Comparison of ENCODE assay signal across 9 cellular contexts in the genomic region with DNA sequence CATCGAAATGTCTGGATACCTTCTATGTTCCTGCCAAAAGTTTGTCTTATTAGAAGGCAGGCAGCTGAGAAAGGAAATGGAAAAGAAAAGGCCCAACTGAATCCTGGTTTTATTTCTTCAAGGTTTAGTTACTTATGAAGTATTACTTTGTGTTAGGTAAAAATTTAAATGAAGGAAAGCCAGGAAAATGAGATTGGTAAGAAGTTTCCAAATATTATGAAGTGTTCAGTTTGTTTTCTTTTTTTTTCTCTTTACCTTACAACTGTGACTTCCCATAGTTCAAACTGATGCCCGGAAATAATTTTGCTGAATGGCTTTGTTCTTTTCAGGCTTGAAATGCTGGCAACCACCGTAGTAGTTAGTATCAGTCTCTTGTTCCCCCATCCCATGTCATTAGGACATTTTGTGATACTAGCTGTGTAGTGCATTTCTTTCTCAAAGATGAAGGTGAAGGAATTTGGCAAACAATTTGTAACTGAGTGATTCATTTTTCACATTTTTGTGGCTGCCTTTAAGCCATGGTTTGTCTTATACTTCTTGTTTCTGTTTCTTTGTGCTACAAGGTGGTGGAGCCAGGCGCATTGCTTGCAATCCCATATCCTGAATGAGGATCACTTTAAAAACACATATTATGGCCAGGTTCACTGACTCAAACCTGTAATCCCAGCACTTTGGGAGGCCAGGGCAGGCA. TPM values are rescaled to one million over a fixed set of nuclear protein-coding genes. Genes with fewer than 3 reads are reported as not detected.
DNase-seq lines count a peak whose midpoint lies in the region; ATAC-seq, FAIRE-seq and TF ChIP-seq lines count a peak whose summit lies in the region.
"Had no signal": no experiment of that assay in that cellular context is flagged by ENCODE, and none has a peak within 500 bp of the region (broad histone marks: within the 10 kb centered on the region; RNA-seq: fewer than 3 reads in every experiment).

No MANE protein-coding gene starts in this region.

- H3K4me1 Mint-ChIP-seq in astrocyte (ENCODE audit: low read depth, unreplicated experiment) (peaks cover 18% of the 10 kb centered on the region), progenitor cell of endocrine pancreas (ENCODE audit: low read depth) (peaks cover 46% of the 10 kb centered on the region)

- H3K4me3 ChIP-seq in ACC112 (ENCODE audit: low read depth, low read length) (peak overlapping the region; percentile 43; the same call in 1 of the 2 replicates), astrocyte (ENCODE audit: insufficient read depth, low read depth, low read length) (no peak overlapping the region)

- H3K27me3 Mint-ChIP-seq in astrocyte (ENCODE audit: low read depth, unreplicated experiment), result no peaks in the 10 kb centered on the region
- H3K27me3 Mint-ChIP-seq in progenitor cell of endocrine pancreas, result no peaks in the 10 kb centered on the region

- ATAC-seq in GM19351 (IDR thresholded peaks at IDR 0.05; ENCODE audit: unreplicated experiment) (peak; percentile 63), HG03342 (IDR thresholded peaks at IDR 0.05; ENCODE audit: unreplicated experiment) (peak; percentile 79)

- H3K4me1 ChIP-seq in ACC112 (ENCODE audit: control insufficient read depth, insufficient read depth, low read length, unreplicated experiment) (peaks cover 32% of the 10 kb centered on the region), astrocyte (ENCODE audit: insufficient read depth, low read length) (peaks cover 6% of the 10 kb centered on the region)

- no peaks in the 10 kb centered on the region for H4K20me1 ChIP-seq in astrocyte (ENCODE audit: insufficient read depth, low read length)

- H3K27ac ChIP-seq in ACC112 (ENCODE audit: low read depth, low read length) (peak overlapping the region; percentile 75), astrocyte (ENCODE audit: low read depth, low read length) (peak overlapping the region; percentile 48)

- H3K27ac Mint-ChIP-seq in astrocyte (ENCODE audit: unreplicated experiment), result peak overlapping the region; percentile 36
- peak overlapping the region; percentile 64 for H3K27ac Mint-ChIP-seq in progenitor cell of endocrine pancreas

- TF ChIP-seq CTCF in astrocyte (IDR thresholded peaks at IDR 0.05; ENCODE audit: insufficient read depth, low read depth, low read length) (no peak), progenitor cell of endocrine pancreas (IDR thresholded peaks at IDR 0.05; ENCODE audit: unreplicated experiment) (no peak)

- H3K9me3 Mint-ChIP-seq in astrocyte (ENCODE audit: unreplicated experiment), result no peaks in the 10 kb centered on the region
- H3K9me3 Mint-ChIP-seq in progenitor cell of endocrine pancreas (ENCODE audit: low read depth), result no peaks in the 10 kb centered on the region

- FAIRE-seq in astrocyte (lab: Jason Lieb, UNC), result peak; percentile 87

- no peak overlapping the region for H3K4me3 Mint-ChIP-seq in astrocyte (ENCODE audit: unreplicated experiment)
- H3K4me3 Mint-ChIP-seq in progenitor cell of endocrine pancreas (ENCODE audit: low read depth), result no peak overlapping the region

- H3K27me3 ChIP-seq in ACC112 (ENCODE audit: insufficient read depth, low read length), result no peaks in the 10 kb centered on the region
- H3K27me3 ChIP-seq in astrocyte (ENCODE audit: insufficient read depth, low read length), result no peaks in the 10 kb centered on the region

- peaks cover 29% of the 10 kb centered on the region for H3K79me2 ChIP-seq in ACC112 (ENCODE audit: control insufficient read depth, insufficient read depth, low read length, unreplicated experiment)
- H3K79me2 ChIP-seq in astrocyte (ENCODE audit: insufficient read depth, low read length), result peaks cover 16% of the 10 kb centered on the region

- H3K36me3 Mint-ChIP-seq in astrocyte (ENCODE audit: low read depth, unreplicated experiment) (no peaks in the 10 kb centered on the region), progenitor cell of endocrine pancreas (ENCODE audit: insufficient read depth) (peaks cover 8% of the 10 kb centered on the region)

- peak overlapping the region; percentile 32 for H3K9ac ChIP-seq in astrocyte (ENCODE audit: low read length)

- peak overlapping the region; percentile 74 for H2AFZ ChIP-seq in ACC112 (ENCODE audit: low read length, unreplicated experiment)
- H2AFZ ChIP-seq in astrocyte (ENCODE audit: low read depth, low read length), result peak overlapping the region; percentile 12

- peak overlapping the region; percentile 69 for H3K4me2 ChIP-seq in astrocyte (ENCODE audit: low read length)

- DNase-seq in astrocyte (ENCODE audit: low read depth) (peak; percentile 91), progenitor cell of endocrine pancreas (ENCODE audit: low spot score, unreplicated experiment) (no peak), DMS79 (lab: John Stamatoyannopoulos, UW) (no peak), NOMO-1 (lab: John Stamatoyannopoulos, UW; ENCODE audit: unreplicated experiment in 2 of 2) (no peak), NCI-H82 (lab: John Stamatoyannopoulos, UW) (no peak)
- DNase-seq: DND-41 had no signal

- H3K9me3 ChIP-seq in astrocyte (ENCODE audit: insufficient read depth, low read depth, low read length), result no peaks in the 10 kb centered on the region

- H3K36me3 ChIP-seq in ACC112 (ENCODE audit: insufficient read depth, low read length), result no peaks in the 10 kb centered on the region
- no peaks in the 10 kb centered on the region for H3K36me3 ChIP-seq in astrocyte (ENCODE audit: insufficient read depth, low read length)

RNA-seq across cellular contexts. Expression of gene GPD2, which starts 40.5 kb away (rescaled TPM):
- total RNA-seq in astrocyte (27.5 and 29.0 TPM in 2 replicates), progenitor cell of endocrine pancreas (43.3 and 49.5 TPM in 2 replicates)
